Comparison of ENCODE assay signal across 11 cellular contexts in the genomic region with DNA sequence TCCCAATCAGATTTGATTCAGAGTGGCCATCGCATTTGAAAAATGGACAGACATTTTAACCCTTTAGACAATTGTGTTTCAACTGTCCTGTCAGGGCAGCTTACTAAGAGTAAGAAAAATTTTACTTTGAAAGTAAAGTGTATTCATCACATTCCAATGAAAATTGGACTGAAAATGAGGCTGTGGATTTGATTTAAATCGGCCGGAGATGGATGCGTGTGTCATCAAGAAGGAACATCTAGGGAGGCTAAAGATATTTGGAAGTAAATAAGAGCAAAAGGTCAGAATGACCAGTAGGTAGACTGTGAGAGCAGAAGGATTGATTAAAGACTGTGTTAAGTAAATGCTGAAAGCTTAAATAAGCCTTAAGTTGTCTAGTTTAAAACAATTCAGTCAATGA. TPM values are rescaled to one million over a fixed set of nuclear protein-coding genes. Genes with fewer than 3 reads are reported as not detected.
DNase-seq lines count a peak whose midpoint lies in the region; ATAC-seq and TF ChIP-seq lines count a peak whose summit lies in the region.
"Had no signal": no experiment of that assay in that cellular context is flagged by ENCODE, and none has a peak within 500 bp of the region (broad histone marks: within the 10 kb centered on the region; RNA-seq: fewer than 3 reads in every experiment).

No MANE protein-coding gene starts in this region.

- no peaks in the 10 kb centered on the region for H3K9me3 ChIP-seq in OCI-LY7 (ENCODE audit: low read length)
- H3K9me3 ChIP-seq in neuron (ENCODE audit: low read length) = no peaks in the 10 kb centered on the region
- H3K9me3 ChIP-seq: uterus had no signal

- H3K9me2 ChIP-seq in OCI-LY7 (ENCODE audit: insufficient read depth, low read length) = no peaks in the 10 kb centered on the region

- TF ChIP-seq CTCF in GM06990 (IDR thresholded peaks at IDR 0.05; ENCODE audit: insufficient read depth, low read length, poor library complexity, severe bottlenecking) (no peak), OCI-LY7 (conservative IDR thresholded peaks at IDR 0.05; ENCODE audit: low read length) (peak; percentile 35), dorsolateral prefrontal cortex (IDR thresholded peaks at IDR 0.05 in 54 of 56, conservative IDR thresholded peaks at IDR 0.05 in 2 of 56; ENCODE audit: low read depth in 1 of 56, partially characterized antibody in 56 of 56) (no peak)

- H4K20me1 ChIP-seq in OCI-LY7 (ENCODE audit: insufficient read depth, low read length) = 0 out of 2 replicates have a peak, but pooled peaks cover 2% of the 10 kb centered on the region

- H3K36me3 ChIP-seq in GM06990 (ENCODE audit: control insufficient read depth, insufficient read depth, low read length) (peaks cover 2% of the 10 kb centered on the region; the same call in 1 of the 2 replicates), OCI-LY7 (ENCODE audit: insufficient read depth, low read length) (peaks cover 43% of the 10 kb centered on the region), neuron (ENCODE audit: insufficient read depth, low read length) (peaks cover 6% of the 10 kb centered on the region)
- H3K36me3 ChIP-seq: uterus had no signal

- no peak overlapping the region for H2AFZ ChIP-seq in OCI-LY7 (ENCODE audit: low read length)
- H2AFZ ChIP-seq in neuron (ENCODE audit: low read depth, low read length) = no peak overlapping the region

- intact Hi-C loops in OCI-LY7 (cut with micrococcal nuclease; ENCODE audit: unreplicated experiment) = loop anchor here (2.0 to 5.0 kb wide), 7 partner anchors 37 to 285 kb away; no protein-coding TSS in a partner anchor
- intact Hi-C loops in dorsolateral prefrontal cortex (cut with DNase I) = loop anchor here in 1 of 2 donors (2.0 kb wide), 1 partner anchor 43 kb away; no protein-coding TSS in a partner anchor

- no peak for DNase-seq in GM06990 (ENCODE audit: extremely low read depth, insufficient read length)
- DNase-seq in OCI-LY7 (ENCODE audit: low spot score) = no peak
- no peak for DNase-seq in dorsolateral prefrontal cortex
- DNase-seq in stimulated activated CD4-positive, alpha-beta T cell treated with anti-CD3 and anti-CD28 coated beads, Interleukin-1b, Interleukin-23, amount 100 ng/mL, for 48 hours = no peak
- no peak for DNase-seq in NCI-H446 (lab: John Stamatoyannopoulos, UW)
- no peak for DNase-seq in NCI-H2171 treated with DMSO at 0.1 percent for 48 hours (lab: John Stamatoyannopoulos, UW)
- DNase-seq: NCI-H2029 treated with DMSO at 0.1 percent for 48 hours, right cardiac atrium, uterus had no signal

- CTCF ChIA-PET in OCI-LY7 (lab: Charles Lee; ENCODE audit: unreplicated experiment) = interaction anchor here (0.6 kb wide), 1 partner anchor 174 kb away, joined by 3 read pairs; no protein-coding TSS in a partner anchor

- no peaks in the 10 kb centered on the region for H3K27me3 ChIP-seq in GM06990 (replicated peaks; ENCODE audit: control insufficient read depth, insufficient read depth, low read length)
- H3K27me3 ChIP-seq in dorsolateral prefrontal cortex = no peaks in the 10 kb centered on the region
- no peaks in the 10 kb centered on the region for H3K27me3 ChIP-seq in neuron (ENCODE audit: insufficient read depth, low read length)
- H3K27me3 ChIP-seq: uterus had no signal

- POLR2A ChIA-PET in OCI-LY7 (lab: Charles Lee) = interaction anchor here (0.9 to 4.9 kb wide), 14 partner anchors 10 to 207 kb away, joined by 3 to 28 read pairs (median 6); no protein-coding TSS in a partner anchor

- peak overlapping the region; percentile 81 for H3K4me2 ChIP-seq in OCI-LY7 (ENCODE audit: low read length)

- no peak for ATAC-seq in GM21576 (IDR thresholded peaks at IDR 0.05; ENCODE audit: unreplicated experiment)
- ATAC-seq: right cardiac atrium had no signal

- H3K4me3 ChIP-seq in GM06990 (replicated peaks; ENCODE audit: low read depth, low read length) (peak overlapping the region; percentile 87), OCI-LY7 (ENCODE audit: low read depth, low read length, poor library complexity, severe bottlenecking) (peak overlapping the region; percentile 96), dorsolateral prefrontal cortex (peak overlapping the region in 38 of 59 donors; percentile 15 to 99 (median 92)), neuron (ENCODE audit: low read length) (peak overlapping the region; percentile 69)

- H3K79me2 ChIP-seq in OCI-LY7 (ENCODE audit: insufficient read depth, low read depth, low read length) = peaks cover 68% of the 10 kb centered on the region

- peaks cover 57% of the 10 kb centered on the region for H3K4me1 ChIP-seq in OCI-LY7 (ENCODE audit: insufficient read depth, low read length, poor library complexity, severe bottlenecking)
- H3K4me1 ChIP-seq in neuron (ENCODE audit: insufficient read depth, low read length) = peaks cover 7% of the 10 kb centered on the region
- H3K4me1 ChIP-seq: uterus had no signal

- BruUV-seq in OCI-LY7 (replicated peaks; lab: Mats Ljungman, UMichigan) = no TSS peak

- peak overlapping the region; percentile 65 for H3K27ac ChIP-seq in OCI-LY7 (ENCODE audit: low read depth, low read length, poor library complexity, severe bottlenecking)
- H3K27ac ChIP-seq in dorsolateral prefrontal cortex = no peak overlapping the region
- H3K27ac ChIP-seq: uterus had no signal

RNA-seq across cellular contexts. Expression of a gene that starts 1.5 kb away (rescaled TPM):
- 108 and 110 TPM in 2 replicates for total RNA-seq in OCI-LY7 (2014; rRNA removed; shearing (Covaris generic))
- total RNA-seq in OCI-LY7 (2022) = 76.4 and 101 TPM in 2 replicates
- total RNA-seq in dorsolateral prefrontal cortex = 10 to 100 TPM; 24.0 to 54.3 (median 35.6) TPM
